8 cellular contexts compared by ENCODE assay signal in genomic region chr1:39954870-39955546, GRCh38. TPM values are rescaled to one million over a fixed set of nuclear protein-coding genes. Genes with fewer than 3 reads are reported as not detected.
DNase-seq lines count a peak whose midpoint lies in the region; ATAC-seq and TF ChIP-seq lines count a peak whose summit lies in the region.

TSS of gene MFSD2A (plus strand) at chr1:39955145. CDS start at chr1:39955293, 148 bp downstream.

- H3K27me3 Mint-ChIP-seq in neural crest cell (ENCODE audit: low read depth) = peaks cover 4% of the 10 kb centered on the region

- H3K4me1 Mint-ChIP-seq in neural crest cell = peaks cover 38% of the 10 kb centered on the region

- peak within 1 kb of the TSS; percentile 78 for H3K27ac Mint-ChIP-seq in neural crest cell (ENCODE audit: unreplicated experiment)

- peaks cover 30% of the 10 kb centered on the region for H3K36me3 ChIP-seq in RWPE2 (ENCODE audit: low read depth)
- no peaks in the 10 kb centered on the region for H3K36me3 ChIP-seq in stomach

- peak within 1 kb of the TSS; percentile 55 for H3K27ac ChIP-seq in RWPE2 (ENCODE audit: poor library complexity, severe bottlenecking)
- peak within 1 kb of the TSS; percentile 64 for H3K27ac ChIP-seq in foreskin keratinocyte
- H3K27ac ChIP-seq in stomach = peak within 1 kb of the TSS; percentile 10 to 78 (median 65)

- no peak for TF ChIP-seq POLR2A in stomach (IDR thresholded peaks at IDR 0.05)

- ATAC-seq in GM21619 (IDR thresholded peaks at IDR 0.05; ENCODE audit: unreplicated experiment) (peak; percentile 75), RWPE2 (ENCODE audit: low read depth) (peak; percentile 87), foreskin keratinocyte (peak; percentile 79)

- 0 to 1% (median 1%) methylated on average over 51 to 61 of the region's 62 CpGs for WGBS in stomach, 5 donors

- H3K9me3 ChIP-seq in RWPE2 (ENCODE audit: severe bottlenecking) = no peaks in the 10 kb centered on the region
- no peaks in the 10 kb centered on the region for H3K9me3 ChIP-seq in stomach

- H3K36me3 Mint-ChIP-seq in neural crest cell (ENCODE audit: low read depth) = no peaks in the 10 kb centered on the region

- H3K4me3 ChIP-seq in RWPE2 (ENCODE audit: severe bottlenecking) (peak within 1 kb of the TSS; percentile 66), stomach (peak within 1 kb of the TSS; percentile 55 to 68 (median 60))

- intact Hi-C loops in stomach (cut with DNase I; ENCODE audit: low total_unique reads) = no loop called here

- H3K4me1 ChIP-seq in RWPE2 (ENCODE audit: insufficient read depth, poor library complexity, severe bottlenecking) (peaks cover 11% of the 10 kb centered on the region), foreskin keratinocyte (peaks cover 31% of the 10 kb centered on the region), stomach (peaks cover 15 to 69% (median 37%) of the 10 kb centered on the region in 4 donors)

- TF ChIP-seq EP300 in stomach (IDR thresholded peaks at IDR 0.05) = no peak

- H3K9me3 Mint-ChIP-seq in neural crest cell = no peaks in the 10 kb centered on the region

- DNase-seq in D341Med (ENCODE audit: low spot score) = peak; percentile 92
- DNase-seq in Kasumi-1 (lab: John Stamatoyannopoulos, UW) = peak; percentile 88 to 89
- peak; percentile 94 for DNase-seq in RWPE2 (ENCODE audit: low spot score)
- peak; percentile 72 for DNase-seq in activated gamma-delta T cell (lab: John Stamatoyannopoulos, UW)
- DNase-seq in foreskin keratinocyte = peak; percentile 58 to 83
- DNase-seq in neural crest cell (ENCODE audit: low read depth, low spot score) = peak; percentile 91
- DNase-seq in stomach = peak; percentile 94

- H3K4me3 Mint-ChIP-seq in neural crest cell = peak within 1 kb of the TSS; percentile 96

- TF ChIP-seq CTCF in RWPE2 (IDR thresholded peaks at IDR 0.05; ENCODE audit: poor library complexity, severe bottlenecking) (no peak), foreskin keratinocyte (conservative IDR thresholded peaks at IDR 0.05) (no peak), neural crest cell (conservative IDR thresholded peaks at IDR 0.05) (no peak), stomach (IDR thresholded peaks at IDR 0.05) (no peak)

- no peaks in the 10 kb centered on the region for H3K27me3 ChIP-seq in RWPE2 (ENCODE audit: insufficient read depth, poor library complexity, severe bottlenecking)
- no peaks in the 10 kb centered on the region for H3K27me3 ChIP-seq in foreskin keratinocyte
- H3K27me3 ChIP-seq in stomach = peaks cover 0 to 9% (median 0%) of the 10 kb centered on the region in 3 donors

RNA-seq across cellular contexts. Expression of gene MFSD2A, which starts in this region (rescaled TPM):
- total RNA-seq in foreskin keratinocyte (55.1 and 62.0 TPM in 2 replicates), neural crest cell (20.9 and 23.8 TPM in 2 replicates), stomach (10 to 100 TPM in 1 of 5 donors, 1 to 10 TPM in 3, not detected in 1; 2.0 to 16.1 (median 7.0) TPM)
- polyA plus RNA-seq in foreskin keratinocyte (47.6 and 49.8 TPM in 2 replicates), stomach (1 to 10 TPM in 1 of 3 donors, under 1 TPM in 2; 0.75 to 9.1 (median 0.76) TPM)

Comparison
In these comparisons a context has a peak if more than half of its experiments do, and no peak if none do; other contexts are left out.
1. Peak in every context shown above with its lines: DNase-seq, ATAC-seq, H3K4me3 ChIP-seq and H3K27ac ChIP-seq.